8 cellular contexts compared by ENCODE assay signal in the genomic region with DNA sequence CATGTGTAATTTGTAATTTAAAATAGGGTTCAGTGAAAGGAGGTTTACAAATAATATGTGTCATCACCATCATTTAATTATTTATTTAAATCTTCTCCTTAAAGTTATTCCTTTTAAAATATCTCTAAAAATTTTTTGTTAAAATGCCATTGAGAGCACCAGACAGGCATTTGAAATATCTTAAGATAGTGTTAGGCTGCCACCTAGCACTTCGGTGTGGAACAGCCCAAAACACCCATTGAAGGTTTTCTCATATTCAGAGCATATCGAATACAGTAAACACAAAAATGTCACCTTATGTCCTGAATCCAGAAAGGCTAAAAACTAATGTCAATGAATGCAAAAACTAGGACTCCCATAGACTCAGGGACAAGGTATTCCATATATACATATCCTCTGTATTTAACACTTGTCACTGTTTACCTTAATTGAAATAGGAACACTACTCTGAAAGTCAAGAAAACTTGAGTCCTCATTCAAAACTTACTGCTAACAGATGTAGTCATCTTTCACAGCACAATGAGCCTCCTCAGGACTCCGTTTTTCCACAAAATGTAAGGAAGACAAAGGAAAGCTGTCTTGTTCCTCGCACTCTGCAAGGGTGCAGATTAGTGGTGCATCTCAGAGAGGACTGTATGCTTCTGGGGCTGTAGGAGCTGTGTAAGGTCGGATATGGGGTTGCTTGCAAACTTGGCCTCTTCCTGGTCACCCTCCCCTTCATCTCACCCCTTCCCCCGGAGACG.
DNase-seq lines count a peak whose midpoint lies in the region; ATAC-seq and TF ChIP-seq lines count a peak whose summit lies in the region.

No MANE protein-coding gene starts in this region.

- no peak overlapping the region for H3K9ac ChIP-seq in PC-3 (ENCODE audit: low read length)

- no TSS peak for BruUV-seq in PC-3 (replicated peaks; lab: Mats Ljungman, UMichigan)

- H3K4me3 ChIP-seq in AG09309 (ENCODE audit: control insufficient read depth, low read depth, low read length) (no peak overlapping the region), HL-60 (replicated peaks; ENCODE audit: insufficient read depth, low read length) (no peak overlapping the region), PC-3 (ENCODE audit: low read length) (no peak overlapping the region), esophagus squamous epithelium (no peak overlapping the region), osteoblast (ENCODE audit: insufficient read depth, low read length) (no peak overlapping the region)

- DNase-seq in AG09309 (ENCODE audit: low read depth) (peak; percentile 4), HL-60 (ENCODE audit: low read depth in 1 of 2, low spot score in 1 of 2) (peak in 1 of 2 experiments; percentile 18), PC-3 (peak; percentile 63), esophagus squamous epithelium (lab: John Stamatoyannopoulos, UW) (no peak), osteoblast (ENCODE audit: insufficient read length, low spot score, missing footprints) (peak; percentile 85)
- DNase-seq in stimulated activated CD4-positive, alpha-beta T cell treated with anti-CD3 and anti-CD28 coated beads, Interleukin-12 subunit alpha, Interleukin-12 subunit beta, amount 100 ng/mL, for 4 hours: no peak

- H2AFZ ChIP-seq in PC-3 (ENCODE audit: low read length) (no peak overlapping the region), osteoblast (ENCODE audit: low read length) (no peak overlapping the region)

- no peaks in the 10 kb centered on the region for H3K9me2 ChIP-seq in PC-3 (replicated peaks; ENCODE audit: low read length)

- POLR2A ChIA-PET in PC-3 (lab: Charles Lee; ENCODE audit: unreplicated experiment): no interaction called here

- H3K27ac ChIP-seq in HL-60 (replicated peaks) (no peak overlapping the region), PC-3 (ENCODE audit: low read length) (no peak overlapping the region), esophagus squamous epithelium (no peak overlapping the region), osteoblast (ENCODE audit: low read depth, low read length) (no peak overlapping the region)

- H4K20me1 ChIP-seq in PC-3 (ENCODE audit: low read length) (no peaks in the 10 kb centered on the region), osteoblast (ENCODE audit: insufficient read depth, low read length) (no peaks in the 10 kb centered on the region)

- H3K4me2 ChIP-seq in PC-3 (ENCODE audit: low read length) (no peak overlapping the region), osteoblast (ENCODE audit: insufficient read depth, low read length) (no peak overlapping the region)

- H3K79me2 ChIP-seq in PC-3 (ENCODE audit: low read length): no peaks in the 10 kb centered on the region
- no peaks in the 10 kb centered on the region for H3K79me2 ChIP-seq in osteoblast (ENCODE audit: insufficient read depth, low read length)

- CTCF ChIA-PET in PC-3 (lab: Charles Lee): no interaction called here

- TF ChIP-seq CTCF in AG09309 (IDR thresholded peaks at IDR 0.05; ENCODE audit: control insufficient read depth, insufficient read depth, low read depth, low read length, missing control alignments) (peak; percentile 65), HL-60 (IDR thresholded peaks at IDR 0.05; ENCODE audit: insufficient read depth, low read length) (peak; percentile 31), PC-3 (conservative IDR thresholded peaks at IDR 0.05; ENCODE audit: low read depth, low read length) (peak; percentile 77), esophagus squamous epithelium (IDR thresholded peaks at IDR 0.05) (peak in 5 of 6 experiments; percentile 34 to 65 (median 52)), osteoblast (IDR thresholded peaks at IDR 0.05; ENCODE audit: extremely low read depth, low read depth, low read length) (peak; percentile 67)

- H3K27me3 ChIP-seq in HL-60 (ENCODE audit: insufficient read depth, poor library complexity, severe bottlenecking): no peaks in the 10 kb centered on the region
- H3K27me3 ChIP-seq in PC-3 (ENCODE audit: low read length): 0 out of 2 replicates have a peak, but pooled peaks cover 2% of the 10 kb centered on the region
- H3K27me3 ChIP-seq in esophagus squamous epithelium: peaks cover 0 to 12% (median 0%) of the 10 kb centered on the region in 4 donors
- no peaks in the 10 kb centered on the region for H3K27me3 ChIP-seq in osteoblast (ENCODE audit: insufficient read depth, low read length)

- H3K36me3 ChIP-seq in PC-3 (ENCODE audit: low read depth, low read length) (no peaks in the 10 kb centered on the region), esophagus squamous epithelium (no peaks in the 10 kb centered on the region), osteoblast (ENCODE audit: insufficient read depth, low read length) (no peaks in the 10 kb centered on the region)

- 34 to 49% methylated on average over 6 to 7 of the region's 7 CpGs for WGBS in esophagus squamous epithelium, 2 donors

- ATAC-seq in GM18498 (IDR thresholded peaks at IDR 0.05; ENCODE audit: unreplicated experiment) (peak; percentile 67), PC-3 (peak; percentile 84), GM19023 (IDR thresholded peaks at IDR 0.05; ENCODE audit: unreplicated experiment) (no peak)

- intact Hi-C loops in PC-3 (cut with micrococcal nuclease): loop anchor here (1.0 to 5.0 kb wide), 3 partner anchors 43 to 1282 kb away; no protein-coding TSS in a partner anchor
- intact Hi-C loops in esophagus squamous epithelium (cut with DNase I): no loop called here

- H3K9me3 ChIP-seq in PC-3 (ENCODE audit: low read length) (no peaks in the 10 kb centered on the region), esophagus squamous epithelium (no peaks in the 10 kb centered on the region), osteoblast (ENCODE audit: low read depth, low read length) (no peaks in the 10 kb centered on the region)

- no peaks in the 10 kb centered on the region for H3F3A ChIP-seq in PC-3 (ENCODE audit: low read length, unreplicated experiment)

- no peak for TF ChIP-seq POLR2A in esophagus squamous epithelium (IDR thresholded peaks at IDR 0.05)

- H3K4me1 ChIP-seq in PC-3 (ENCODE audit: insufficient read depth, low read length): no peaks in the 10 kb centered on the region
- no peaks in the 10 kb centered on the region for H3K4me1 ChIP-seq in esophagus squamous epithelium
- no peaks in the 10 kb centered on the region for H3K4me1 ChIP-seq in osteoblast (ENCODE audit: insufficient read depth, low read length)

Comparison
In these comparisons a context has a peak if more than half of its experiments do, and no peak if none do; other contexts are left out.
1. DNase-seq: peak in AG09309 (single experiment), PC-3 (single experiment) and osteoblast (single experiment); none in esophagus squamous epithelium (single experiment) and stimulated activated CD4-positive, alpha-beta T cell treated with anti-CD3 and anti-CD28 coated beads, Interleukin-12 subunit alpha, Interleukin-12 subunit beta, amount 100 ng/mL, for 4 hours (single experiment).
2. Peak in every context shown above with its lines, with median percentiles within 50 percentile points of each other: CTCF ChIP-seq.